Comparison of ENCODE assay signal across 1 cellular context in the genomic region with DNA sequence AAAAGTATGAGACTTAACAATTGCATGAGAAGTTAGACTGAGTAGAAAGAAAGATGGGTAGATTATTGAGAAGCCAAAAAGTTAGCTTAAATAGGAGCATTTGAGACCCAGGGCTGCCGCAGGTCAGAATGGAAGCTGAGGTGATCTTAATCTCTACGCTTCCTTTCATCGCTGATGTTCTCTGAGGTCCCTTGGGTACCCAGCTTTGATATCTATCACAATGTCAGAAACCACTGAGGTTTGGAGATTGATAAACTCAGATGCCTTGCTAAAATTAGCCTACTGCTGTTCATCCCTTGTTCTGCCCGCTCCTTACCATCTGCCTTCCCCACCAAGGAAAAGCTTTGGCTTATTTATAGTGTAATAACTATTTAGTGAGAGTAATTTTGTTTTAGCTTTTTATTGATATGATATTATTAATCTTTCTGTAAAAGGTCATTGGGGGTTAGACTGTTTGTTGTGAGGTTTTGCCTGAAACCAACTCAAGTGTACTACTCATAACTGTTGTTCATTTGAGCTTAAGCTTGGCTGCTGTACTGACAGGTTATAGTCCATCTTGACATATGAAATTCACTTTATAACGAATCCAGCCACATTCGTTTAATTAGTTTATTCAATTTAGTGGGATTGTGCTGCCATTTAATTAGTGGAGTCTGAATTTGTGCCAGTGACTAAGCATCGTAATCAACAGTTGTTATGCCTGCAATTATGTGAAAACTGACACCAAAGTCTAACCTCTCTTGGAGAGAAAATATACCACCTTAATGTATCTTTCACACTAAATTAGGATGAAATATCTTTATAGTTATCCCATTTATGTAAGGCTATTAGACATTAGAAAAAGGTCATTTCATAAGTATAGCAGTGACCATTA.
TF ChIP-seq lines count a peak whose summit lies in the region.

No MANE protein-coding gene starts in this region.

TF ChIP-seq in K562, 482 proteins besides CTCF, POLR2A, EP300 and RAD21 (continued from another document):
- TF ChIP-seq ZNF277 (CRISPR knock-in tag; IDR thresholded peaks at IDR 0.05; ENCODE audit: borderline replicate concordance) = no peak
